ENCODE assay signal across 7 cellular contexts in genomic region chr19:18428837-18429674, GRCh38. TPM values are rescaled to one million over a fixed set of nuclear protein-coding genes. Genes with fewer than 3 reads are reported as not detected.
A peak's percentile ranks its signal among the peaks of the same experiment; 100 is the strongest.
DNase-seq lines count a peak whose midpoint lies in the region; ATAC-seq, FAIRE-seq and TF ChIP-seq lines count a peak whose summit lies in the region.

No MANE protein-coding gene starts in this region.

- peaks cover 15% of the 10 kb centered on the region for H3K4me1 Mint-ChIP-seq in type B pancreatic cell (ENCODE audit: unreplicated experiment)

- no peak for FAIRE-seq in frontal cortex (lab: Jason Lieb, UNC)

- peak overlapping the region; percentile 31 for H3K4me3 Mint-ChIP-seq in type B pancreatic cell

- no peaks in the 10 kb centered on the region for H3K9me3 Mint-ChIP-seq in type B pancreatic cell

- H3K36me3 ChIP-seq in OCI-LY3 (replicated peaks; ENCODE audit: low read depth, low read length) (peaks cover 2% of the 10 kb centered on the region), neutrophil (no peaks in the 10 kb centered on the region)

- H3K9me3 ChIP-seq in OCI-LY3 (ENCODE audit: insufficient read depth, low read length) (no peaks in the 10 kb centered on the region), neutrophil (no peaks in the 10 kb centered on the region)

- H3K79me2 ChIP-seq in OCI-LY3 (ENCODE audit: low read length) = peaks cover 6% of the 10 kb centered on the region; the same call in 1 of the 2 replicates

- peaks cover 36% of the 10 kb centered on the region for H4K20me1 ChIP-seq in OCI-LY3 (ENCODE audit: insufficient read depth, low read length)

- H3K27me3 ChIP-seq in OCI-LY3 (ENCODE audit: low read depth, low read length) (no peaks in the 10 kb centered on the region), neutrophil (peaks cover 75% of the 10 kb centered on the region)

- no peaks in the 10 kb centered on the region for H3K27me3 Mint-ChIP-seq in type B pancreatic cell

- no peak overlapping the region for H3K27ac ChIP-seq in OCI-LY3 (ENCODE audit: low read length)
- no peak overlapping the region for H3K27ac ChIP-seq in neutrophil

- ATAC-seq in GM18909 (IDR thresholded peaks at IDR 0.05; ENCODE audit: poor library complexity, unreplicated experiment) (peak; percentile 68), HG03378 (IDR thresholded peaks at IDR 0.05; ENCODE audit: unreplicated experiment) (peak; percentile 45)

- H3K27ac Mint-ChIP-seq in type B pancreatic cell = no peak overlapping the region

- peak overlapping the region; percentile 25; the same call in 1 of the 2 replicates for H3K9ac ChIP-seq in OCI-LY3 (ENCODE audit: low read length)

- TF ChIP-seq CTCF in OCI-LY3 (IDR thresholded peaks at IDR 0.05; ENCODE audit: low read depth, low read length) = peak; percentile 8; the same call in 1 of the 2 replicates
- no peak for TF ChIP-seq CTCF in neutrophil (IDR thresholded peaks at IDR 0.05)
- no peak for TF ChIP-seq CTCF in type B pancreatic cell (conservative IDR thresholded peaks at IDR 0.05)

- peak overlapping the region; percentile 70 for H3K4me3 ChIP-seq in OCI-LY3 (ENCODE audit: low read length)
- H3K4me3 ChIP-seq in neutrophil (ENCODE audit: low read depth in 1 of 2, low read length in 1 of 2) = peak overlapping the region; percentile 20 to 56

- H3K4me2 ChIP-seq in OCI-LY3 (ENCODE audit: low read length) = peak overlapping the region; percentile 72

- no peaks in the 10 kb centered on the region for H3K36me3 Mint-ChIP-seq in type B pancreatic cell

- DNase-seq in activated effector memory CD4-positive, alpha-beta T cell treated with anti-CD3 and anti-CD28 coated beads, Interleukin-2, amount 50 U/mL, for 16 hours = peak; percentile 92
- DNase-seq in frontal cortex (ENCODE audit: low spot score in 2 of 2) = peak; percentile 83 to 94
- DNase-seq in type B pancreatic cell (ENCODE audit: extremely low spot score, unreplicated experiment) = peak; percentile 93

- no peak overlapping the region for H2AFZ ChIP-seq in OCI-LY3 (ENCODE audit: low read depth, low read length)

- peaks cover 27% of the 10 kb centered on the region for H3K4me1 ChIP-seq in OCI-LY3 (ENCODE audit: low read length)
- H3K4me1 ChIP-seq in neutrophil (ENCODE audit: control insufficient read depth in 1 of 2, insufficient read depth in 1 of 2, low read depth in 1 of 2, low read length in 1 of 2) = peaks cover 13 to 26% of the 10 kb centered on the region in 2 experiments

RNA-seq across cellular contexts. Expression of gene ISYNA1, which starts 8.9 kb away (rescaled TPM):
- total RNA-seq in frontal cortex (62.8 TPM), type B pancreatic cell (ENCODE audit: low replicate concordance) (278 and 303 TPM in 2 replicates)

RNA-seq across cellular contexts. Expression of gene SSBP4, which starts 9.9 kb away (rescaled TPM):
- total RNA-seq in frontal cortex (69.3 TPM), type B pancreatic cell (ENCODE audit: low replicate concordance) (76.7 and 99.0 TPM in 2 replicates)

RNA-seq across cellular contexts. Expression of gene LRRC25, which starts 31.6 kb away (rescaled TPM):
- total RNA-seq in frontal cortex (0.41 TPM), type B pancreatic cell (ENCODE audit: low replicate concordance) (0.19 TPM in 1 of 2 replicates, not detected in the other)

RNA-seq across cellular contexts. Expression of gene GDF15, which starts 43.1 kb away (rescaled TPM):
- total RNA-seq in frontal cortex (not detected), type B pancreatic cell (ENCODE audit: low replicate concordance) (102 and 106 TPM in 2 replicates)
